9 cellular contexts compared by ENCODE assay signal in the genomic region with DNA sequence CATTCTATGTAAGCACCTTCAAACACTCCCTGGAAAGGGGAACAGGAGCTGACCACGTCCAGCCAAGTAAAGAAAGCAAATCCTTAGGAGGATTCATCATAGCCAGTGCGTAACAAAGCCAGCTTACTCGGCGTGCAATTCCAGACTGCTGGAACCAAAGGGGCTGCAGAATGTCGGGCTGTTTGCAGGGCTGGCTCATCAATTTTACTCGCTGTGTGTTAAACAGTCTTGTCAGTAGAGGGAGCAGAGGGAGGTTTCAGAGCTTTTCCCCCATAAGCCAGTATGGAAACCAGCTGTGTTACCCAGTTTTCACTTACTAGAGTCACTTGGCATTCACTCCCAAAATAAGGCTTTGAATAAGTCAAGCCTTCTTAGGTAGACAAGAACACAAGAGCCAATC.
DNase-seq lines count a peak whose midpoint lies in the region; ATAC-seq and TF ChIP-seq lines count a peak whose summit lies in the region.
"Had no signal": no experiment of that assay in that cellular context is flagged by ENCODE, and none has a peak within 500 bp of the region (broad histone marks: within the 10 kb centered on the region; RNA-seq: fewer than 3 reads in every experiment).

No MANE protein-coding gene starts in this region.

- H3K36me3 ChIP-seq in SK-N-SH (replicated peaks in 1 of 2; ENCODE audit: control insufficient read depth in 1 of 2, insufficient read depth in 2 of 2, low read length in 1 of 2), result peaks cover 38 to 57% of the 10 kb centered on the region in 2 experiments

- H3K9ac ChIP-seq in H9 (ENCODE audit: extremely low read depth, insufficient read length, low read length) (no peak overlapping the region), SK-N-SH (no peak overlapping the region)

- no peaks in the 10 kb centered on the region for H3K79me1 ChIP-seq in H9 (ENCODE audit: insufficient read depth, low read depth, low read length, poor library complexity, severe bottlenecking)

- peaks cover 12 to 36% (median 22%) of the 10 kb centered on the region in 3 experiments for H3K36me3 Mint-ChIP-seq in H9 (ENCODE audit: insufficient read depth in 1 of 3, low read depth in 3 of 3)

- 0 out of 2 replicates have a peak, but pooled peaks cover 2% of the 10 kb centered on the region for H3K79me2 ChIP-seq in H9 (ENCODE audit: insufficient read depth, low read length)
- H3K79me2 ChIP-seq in SK-N-SH (ENCODE audit: insufficient read depth), result peaks cover 27% of the 10 kb centered on the region; the same call in 1 of the 2 replicates

- no peak for ATAC-seq in GM18867 (IDR thresholded peaks at IDR 0.05; ENCODE audit: unreplicated experiment)

- H3K9me3 Mint-ChIP-seq in H9, result no peaks in the 10 kb centered on the region

- no peaks in the 10 kb centered on the region for H4K20me1 ChIP-seq in H9 (ENCODE audit: control insufficient read depth, insufficient read depth, insufficient read length)
- H4K20me1 ChIP-seq in SK-N-SH (ENCODE audit: insufficient read depth), result 0 out of 2 replicates have a peak, but pooled peaks cover 14% of the 10 kb centered on the region

- H3K27ac ChIP-seq in H9 (ENCODE audit: insufficient read length, low read depth, low read length), result no peak overlapping the region
- no peak overlapping the region for H3K27ac ChIP-seq in SK-N-SH (ENCODE audit: low read depth in 2 of 2, low read length in 1 of 2)

- peaks cover 0 to 7% of the 10 kb centered on the region in 2 experiments; a peak in 3 of 4 replicates for H3K4me1 Mint-ChIP-seq in H9

- H3K27me3 Mint-ChIP-seq in H9 (ENCODE audit: low read depth), result no peaks in the 10 kb centered on the region

- no peaks in the 10 kb centered on the region for H3K9me2 ChIP-seq in SK-N-SH

- no peak overlapping the region for H2BK12ac ChIP-seq in H9 (ENCODE audit: insufficient read length, low read depth, low read length)

- no peak overlapping the region for H4K8ac ChIP-seq in H9 (replicated peaks; ENCODE audit: insufficient read length, low read depth, low read length)

- POLR2A ChIA-PET in SK-N-SH (lab: Yijun Ruan, JAX), result no interaction called here

- no peak overlapping the region for H4K5ac ChIP-seq in H9 (ENCODE audit: insufficient read length, low read depth, low read length)

- H3K27ac Mint-ChIP-seq in H9, result peak overlapping the region in 1 of 3 experiments; percentile 47; a peak in 1 of 7 replicates

- H3K23ac ChIP-seq in H9 (ENCODE audit: insufficient read length, low read depth, low read length), result no peak overlapping the region

- no peak overlapping the region for H3K18ac ChIP-seq in H9 (ENCODE audit: insufficient read length, low read depth, low read length)

- H4K91ac ChIP-seq in H9 (ENCODE audit: insufficient read length, low read depth, low read length), result no peak overlapping the region

- H3K9me3 ChIP-seq in H9 (ENCODE audit: control insufficient read depth, low read depth, low read length), result no peaks in the 10 kb centered on the region
- H3K9me3 ChIP-seq in SK-N-SH, result no peaks in the 10 kb centered on the region

- H3K4me1 ChIP-seq in H9 (ENCODE audit: insufficient read depth, low read length), result no peaks in the 10 kb centered on the region
- H3K4me1 ChIP-seq in SK-N-SH (ENCODE audit: control insufficient read depth in 1 of 2, insufficient read depth in 2 of 2, low read depth in 1 of 2, low read length in 1 of 2), result no peaks in the 10 kb centered on the region

- no peak overlapping the region for H3K4me3 Mint-ChIP-seq in H9

- H2BK20ac ChIP-seq in H9 (ENCODE audit: low read depth, low read length, poor library complexity, severe bottlenecking), result no peak overlapping the region

- no peak overlapping the region for H2AFZ ChIP-seq in H9 (ENCODE audit: low read length)
- H2AFZ ChIP-seq in SK-N-SH (ENCODE audit: low read depth), result no peak overlapping the region

- H3T11ph ChIP-seq in H9 (ENCODE audit: low read length), result no peak overlapping the region

- H3K27me3 ChIP-seq in H9 (ENCODE audit: insufficient read depth, low read length) (no peaks in the 10 kb centered on the region), SK-N-SH (ENCODE audit: insufficient read depth) (no peaks in the 10 kb centered on the region)

- no peaks in the 10 kb centered on the region for H3K23me2 ChIP-seq in H9 (ENCODE audit: insufficient read length, low read depth, low read length, poor library complexity, severe bottlenecking)

- no peak for TF ChIP-seq EP300 in SK-N-SH (IDR thresholded peaks at IDR 0.05; ENCODE audit: borderline replicate concordance in 1 of 2, low read depth in 1 of 2, low read length in 1 of 2)

- no peak overlapping the region for H3K56ac ChIP-seq in H9 (ENCODE audit: insufficient read length, low read depth, low read length)

- H3K4me2 ChIP-seq in H9 (ENCODE audit: insufficient read depth, insufficient read length, low read length) (no peak overlapping the region), SK-N-SH (no peak overlapping the region)

- H3K14ac ChIP-seq in H9 (ENCODE audit: insufficient read depth, low read length), result no peak overlapping the region

- peak; percentile 29 for DNase-seq in AG08396 (ENCODE audit: low spot score)
- peak; percentile 66 for DNase-seq in H9
- peak; percentile 66 for DNase-seq in SK-N-SH
- DNase-seq in iPS DF 4.7 (ENCODE audit: extremely low read depth, low spot score), result peak; percentile 28
- DNase-seq in DMS153 (lab: John Stamatoyannopoulos, UW), result no peak
- DNase-seq in SHP77 treated with DMSO at 0.1 percent for 48 hours (lab: John Stamatoyannopoulos, UW), result no peak
- DNase-seq in NCI-H446 (lab: John Stamatoyannopoulos, UW), result no peak
- DNase-seq: stimulated activated CD4-positive, alpha-beta T cell treated with anti-CD3 and anti-CD28 coated beads, Interleukin-4, amount 100 ng/mL, for 4 hours had no signal

- CTCF ChIA-PET in SK-N-SH (lab: Yijun Ruan, JAX), result interaction anchor here (0.5 to 2.8 kb wide), 34 partner anchors 10 to 705 kb away, joined by 3 to 14 read pairs (median 3); no protein-coding TSS in a partner anchor

- TF ChIP-seq CTCF in H9 (conservative IDR thresholded peaks at IDR 0.05) (peak; percentile 61), SK-N-SH (IDR thresholded peaks at IDR 0.05) (peak; percentile 65)

- no peak overlapping the region for H2BK5ac ChIP-seq in H9 (ENCODE audit: insufficient read length, low read length)

- H3K4ac ChIP-seq in H9 (ENCODE audit: low read depth, low read length), result no peak overlapping the region

- peaks cover 8% of the 10 kb centered on the region for H3F3A ChIP-seq in SK-N-SH (replicated peaks; ENCODE audit: insufficient read depth)

- H2AK5ac ChIP-seq in H9 (ENCODE audit: insufficient read length, low read length), result no peak overlapping the region

- no peak overlapping the region for H3K4me3 ChIP-seq in SK-N-SH (ENCODE audit: low read depth in 2 of 2, low read length in 1 of 2)

- peak; percentile 71 for TF ChIP-seq RAD21 in SK-N-SH (IDR thresholded peaks at IDR 0.05; ENCODE audit: low read length)

- H2BK15ac ChIP-seq in H9 (ENCODE audit: low read depth, low read length), result no peak overlapping the region

- no CpG with 5 or more reads among the region's 6 CpGs for WGBS in H9 (ENCODE audit: extremely low coverage, insufficient read length, low lambda C conversion rate)
- 81% methylated on average over 6 of the region's 6 CpGs for WGBS in SK-N-SH (ENCODE audit: low lambda C conversion rate)

- H2BK120ac ChIP-seq in H9 (ENCODE audit: low read depth, low read length, poor library complexity, severe bottlenecking), result no peak overlapping the region

TF ChIP-seq in SK-N-SH, 30 proteins besides CTCF, POLR2A, EP300 and RAD21 (continues in another document):
- TF ChIP-seq RFX5 (IDR thresholded peaks at IDR 0.05; ENCODE audit: low read length) (no peak), GABPA (IDR thresholded peaks at IDR 0.05; ENCODE audit: low read depth) (no peak), MXI1 (IDR thresholded peaks at IDR 0.05; ENCODE audit: low read depth, low read length) (0 out of 2 replicates have a peak, but pooled peaks have one; percentile 24), GATA2 (CRISPR knock-in tag; IDR thresholded peaks at IDR 0.05) (no peak), REST (IDR thresholded peaks at IDR 0.05; ENCODE audit: low read depth, low read length) (no peak), TAF1 (IDR thresholded peaks at IDR 0.05; ENCODE audit: borderline replicate concordance, low read depth, low read length) (no peak)
- TF ChIP-seq, protein P1, sequence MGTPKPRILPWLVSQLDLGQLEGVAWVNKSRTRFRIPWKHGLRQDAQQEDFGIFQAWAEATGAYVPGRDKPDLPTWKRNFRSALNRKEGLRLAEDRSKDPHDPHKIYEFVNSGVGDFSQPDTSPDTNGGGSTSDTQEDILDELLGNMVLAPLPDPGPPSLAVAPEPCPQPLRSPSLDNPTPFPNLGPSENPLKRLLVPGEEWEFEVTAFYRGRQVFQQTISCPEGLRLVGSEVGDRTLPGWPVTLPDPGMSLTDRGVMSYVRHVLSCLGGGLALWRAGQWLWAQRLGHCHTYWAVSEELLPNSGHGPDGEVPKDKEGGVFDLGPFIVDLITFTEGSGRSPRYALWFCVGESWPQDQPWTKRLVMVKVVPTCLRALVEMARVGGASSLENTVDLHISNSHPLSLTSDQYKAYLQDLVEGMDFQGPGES (IDR thresholded peaks at IDR 0.05; ENCODE audit: low read depth, low read length), result no peak

Comparison
In these comparisons a context has a peak if more than half of its experiments do, and no peak if none do; other contexts are left out.
1. DNase-seq: peak in AG08396 (single experiment), H9 (single experiment), SK-N-SH (single experiment) and iPS DF 4.7 (single experiment); none in DMS153 (single experiment), SHP77 treated with DMSO at 0.1 percent for 48 hours (single experiment) and NCI-H446 (0 of 2).